In genomic region chr13:97435297-97435682, GRCh38 we compare ENCODE assay signal across 8 cellular contexts. TPM values are rescaled to one million over a fixed set of nuclear protein-coding genes. Genes with fewer than 3 reads are reported as not detected.
A peak's percentile ranks its signal among the peaks of the same experiment; 100 is the strongest.
DNase-seq lines count a peak whose midpoint lies in the region; ATAC-seq and TF ChIP-seq lines count a peak whose summit lies in the region.

No MANE protein-coding gene starts in this region.

- DNase-seq in glutamatergic neuron (no peak), smooth muscle cell (lab: John Stamatoyannopoulos, UW; ENCODE audit: unreplicated experiment) (no peak), NCI-H2227 (lab: John Stamatoyannopoulos, UW; ENCODE audit: unreplicated experiment) (no peak), hypothalamus (lab: John Stamatoyannopoulos, UW) (no peak), NCI-H1436 (lab: John Stamatoyannopoulos, UW) (no peak)

- H3K27me3 ChIP-seq in smooth muscle cell (ENCODE audit: low read depth): no peaks in the 10 kb centered on the region

- CTCF ChIA-PET in HEK293 (lab: Yijun Ruan, JAX): interaction anchor here (1.1 kb wide), 1 partner anchor 14 kb away, joined by 3 read pairs; no protein-coding TSS in a partner anchor

- peak overlapping the region; percentile 95 for H3K27ac Mint-ChIP-seq in glutamatergic neuron (ENCODE audit: unreplicated experiment)

- peaks cover 15% of the 10 kb centered on the region for H3K9me3 Mint-ChIP-seq in glutamatergic neuron (ENCODE audit: unreplicated experiment)

- H3K79me2 ChIP-seq in smooth muscle cell (ENCODE audit: low read depth): peaks cover 60% of the 10 kb centered on the region

- H3K4me2 ChIP-seq in smooth muscle cell: peak overlapping the region; percentile 98

- no peak for ATAC-seq in GM18868 (IDR thresholded peaks at IDR 0.05; ENCODE audit: unreplicated experiment)

- 18% methylated on average over 2 of the region's 2 CpGs for WGBS in smooth muscle cell (ENCODE audit: low lambda C conversion rate)

- H3K9me3 ChIP-seq in HEK293 (ENCODE audit: control insufficient read depth, insufficient read depth, low read depth, low read length) (no peaks in the 10 kb centered on the region), smooth muscle cell (replicated peaks; ENCODE audit: low read depth) (no peaks in the 10 kb centered on the region)

- H3K4me3 ChIP-seq in HEK293 (ENCODE audit: low read depth, low read length) (peak overlapping the region; percentile 78), WI38 (ENCODE audit: low read depth, low read length) (peak overlapping the region; percentile 87), smooth muscle cell (peak overlapping the region; percentile 91)

- H3F3A ChIP-seq in smooth muscle cell (ENCODE audit: low read depth): no peaks in the 10 kb centered on the region

- H3K9ac ChIP-seq in smooth muscle cell (ENCODE audit: low read depth): peak overlapping the region; percentile 74

- H3K4me3 Mint-ChIP-seq in glutamatergic neuron (ENCODE audit: unreplicated experiment): peak overlapping the region; percentile 99

- no peak overlapping the region for H3K27ac ChIP-seq in HEK293 (ENCODE audit: extremely low read depth, low read depth, low read length)
- peak overlapping the region; percentile 23 for H3K27ac ChIP-seq in smooth muscle cell (ENCODE audit: low read depth)

- TF ChIP-seq CTCF in HEK293 (tag by site-specific recombination; IDR thresholded peaks at IDR 0.05): no peak
- TF ChIP-seq CTCF in WI38 (IDR thresholded peaks at IDR 0.05; ENCODE audit: low read depth, low read length): no peak
- TF ChIP-seq CTCF in glutamatergic neuron (IDR thresholded peaks at IDR 0.05; ENCODE audit: partially characterized antibody, unreplicated experiment): no peak
- TF ChIP-seq CTCF in smooth muscle cell (IDR thresholded peaks at IDR 0.05; ENCODE audit: borderline replicate concordance, insufficient read depth, poor library complexity, severe bottlenecking): no peak

- POLR2A ChIA-PET in HEK293 (lab: Yijun Ruan, JAX): interaction anchor here (0.7 to 1.2 kb wide), 2 partner anchors 10 to 312 kb away, joined by 4 to 7 read pairs; no protein-coding TSS in a partner anchor

- peaks cover 45% of the 10 kb centered on the region for H4K20me1 ChIP-seq in smooth muscle cell (ENCODE audit: low read depth)

- H3K36me3 Mint-ChIP-seq in glutamatergic neuron (ENCODE audit: unreplicated experiment): no peaks in the 10 kb centered on the region

- H3K36me3 ChIP-seq in HEK293 (ENCODE audit: control insufficient read depth in 2 of 2, insufficient read depth in 1 of 2, low read length in 2 of 2) (no peaks in the 10 kb centered on the region), smooth muscle cell (ENCODE audit: low read depth) (no peaks in the 10 kb centered on the region)

- H3K27me3 Mint-ChIP-seq in glutamatergic neuron (ENCODE audit: unreplicated experiment): peaks cover 9% of the 10 kb centered on the region

- H3K4me1 ChIP-seq in HEK293 (ENCODE audit: control insufficient read depth, insufficient read depth, low read length): peaks cover 2% of the 10 kb centered on the region; the same call in 1 of the 2 replicates
- peaks cover 32% of the 10 kb centered on the region for H3K4me1 ChIP-seq in smooth muscle cell (ENCODE audit: low read depth)

- peak overlapping the region; percentile 84 for H2AFZ ChIP-seq in smooth muscle cell (ENCODE audit: low read depth)

- peaks cover 12% of the 10 kb centered on the region for H3K4me1 Mint-ChIP-seq in glutamatergic neuron (ENCODE audit: low read depth, unreplicated experiment)

TF ChIP-seq in HEK293, 187 proteins besides CTCF, POLR2A, EP300 and RAD21:
- no peak for TF ChIP-seq ZNF596 (tag by site-specific recombination; IDR thresholded peaks at IDR 0.05)
- no peak for TF ChIP-seq ZNF544 (tag by site-specific recombination; IDR thresholded peaks at IDR 0.05)
- peak; percentile 79 for TF ChIP-seq ZNF664 (tag by site-specific recombination; IDR thresholded peaks at IDR 0.05)

RNA-seq across cellular contexts. Expression of gene RAP2A, which starts 1.3 kb away (rescaled TPM):
- total RNA-seq in glutamatergic neuron (ENCODE audit: unreplicated experiment) (51.2 TPM), smooth muscle cell (24.1 and 34.3 TPM in 2 replicates)
- 8.5 and 9.8 TPM in 2 replicates for polyA plus RNA-seq in smooth muscle cell
